1 cellular context compared by ENCODE assay signal in the genomic region with DNA sequence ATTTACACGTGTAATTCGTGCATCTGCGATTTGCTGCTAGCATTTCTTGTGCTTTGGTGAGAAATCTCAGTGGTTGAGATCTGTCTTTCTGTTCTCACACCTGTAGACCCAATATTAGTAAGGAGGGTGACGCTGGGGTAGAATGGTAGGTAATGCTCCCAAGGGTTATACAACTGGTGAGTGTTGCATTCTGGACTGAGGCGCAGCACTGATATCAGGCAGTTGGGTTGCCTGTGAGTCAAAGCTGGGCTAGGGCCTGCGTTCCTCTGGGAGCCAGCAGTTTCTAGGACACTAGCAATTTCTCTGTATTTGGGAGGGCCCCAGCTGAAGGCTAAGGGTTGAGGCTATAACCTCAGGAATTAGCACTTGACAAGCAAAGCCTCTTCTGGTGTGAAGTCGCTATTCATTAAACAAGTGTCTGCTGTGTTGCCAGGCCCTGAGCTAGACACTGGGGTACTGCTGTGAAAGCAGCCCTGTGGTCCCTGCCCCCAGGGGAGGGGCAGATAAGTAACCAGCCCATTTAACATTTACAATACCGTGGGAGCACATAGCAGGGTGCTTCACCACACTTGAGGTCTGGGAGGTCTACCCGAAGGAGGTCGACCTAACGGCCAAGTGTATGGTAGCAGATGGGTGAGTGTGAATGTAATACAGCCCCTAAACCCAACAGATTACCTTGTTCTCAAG.
TF ChIP-seq lines count a peak whose summit lies in the region.

No MANE protein-coding gene starts in this region.

TF ChIP-seq in H1, 55 proteins besides CTCF, POLR2A, EP300 and RAD21:
- TF ChIP-seq SIRT6 (IDR thresholded peaks at IDR 0.05; ENCODE audit: low read length) (no peak), HDAC6 (IDR thresholded peaks at IDR 0.05; ENCODE audit: low read depth, low read length) (no peak), TBP (IDR thresholded peaks at IDR 0.05; ENCODE audit: low read depth, low read length) (no peak), KDM4A (IDR thresholded peaks at IDR 0.05; ENCODE audit: low read depth, low read length, severe bottlenecking) (no peak), NRF1 (IDR thresholded peaks at IDR 0.05; ENCODE audit: low read depth, low read length) (no peak), CEBPB (IDR thresholded peaks at IDR 0.05; ENCODE audit: low read depth, low read length) (no peak), KDM5A (IDR thresholded peaks at IDR 0.05; ENCODE audit: low read length) (no peak), TAF1 (IDR thresholded peaks at IDR 0.05; ENCODE audit: low read depth, low read length) (no peak), TAF7 (optimal IDR thresholded peaks at IDR 0.05; ENCODE audit: borderline replicate concordance, low read depth, low read length) (no peak), RNF2 (IDR thresholded peaks at IDR 0.05; ENCODE audit: borderline replicate concordance, low read depth, low read length, missing control alignments, poor library complexity, severe bottlenecking) (no peak), POLR2AphosphoS5 (IDR thresholded peaks at IDR 0.05; ENCODE audit: low read depth, low read length) (no peak; the same call in 1 of the 2 replicates), GABPA (IDR thresholded peaks at IDR 0.05; ENCODE audit: borderline replicate concordance, insufficient read depth, low read length) (no peak), RBBP5 (IDR thresholded peaks at IDR 0.05; ENCODE audit: borderline replicate concordance, low read depth, low read length) (no peak), SP4 (IDR thresholded peaks at IDR 0.05; ENCODE audit: low read length) (no peak)
- TF ChIP-seq, protein P1, sequence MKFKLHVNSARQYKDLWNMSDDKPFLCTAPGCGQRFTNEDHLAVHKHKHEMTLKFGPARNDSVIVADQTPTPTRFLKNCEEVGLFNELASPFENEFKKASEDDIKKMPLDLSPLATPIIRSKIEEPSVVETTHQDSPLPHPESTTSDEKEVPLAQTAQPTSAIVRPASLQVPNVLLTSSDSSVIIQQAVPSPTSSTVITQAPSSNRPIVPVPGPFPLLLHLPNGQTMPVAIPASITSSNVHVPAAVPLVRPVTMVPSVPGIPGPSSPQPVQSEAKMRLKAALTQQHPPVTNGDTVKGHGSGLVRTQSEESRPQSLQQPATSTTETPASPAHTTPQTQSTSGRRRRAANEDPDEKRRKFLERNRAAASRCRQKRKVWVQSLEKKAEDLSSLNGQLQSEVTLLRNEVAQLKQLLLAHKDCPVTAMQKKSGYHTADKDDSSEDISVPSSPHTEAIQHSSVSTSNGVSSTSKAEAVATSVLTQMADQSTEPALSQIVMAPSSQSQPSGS (IDR thresholded peaks at IDR 0.05; ENCODE audit: low read length): no peak
